3 cellular contexts compared by ENCODE assay signal in genomic region chr10:13302821-13303555, GRCh38.
TF ChIP-seq lines count a peak whose summit lies in the region.

No MANE protein-coding gene starts in this region.

TF ChIP-seq in SK-N-SH, 30 proteins besides CTCF, POLR2A, EP300 and RAD21:
- TF ChIP-seq, protein P1, sequence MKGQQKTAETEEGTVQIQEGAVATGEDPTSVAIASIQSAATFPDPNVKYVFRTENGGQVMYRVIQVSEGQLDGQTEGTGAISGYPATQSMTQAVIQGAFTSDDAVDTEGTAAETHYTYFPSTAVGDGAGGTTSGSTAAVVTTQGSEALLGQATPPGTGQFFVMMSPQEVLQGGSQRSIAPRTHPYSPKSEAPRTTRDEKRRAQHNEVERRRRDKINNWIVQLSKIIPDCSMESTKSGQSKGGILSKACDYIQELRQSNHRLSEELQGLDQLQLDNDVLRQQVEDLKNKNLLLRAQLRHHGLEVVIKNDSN (IDR thresholded peaks at IDR 0.05; ENCODE audit: borderline replicate concordance, low read depth): no peak
- no peak for TF ChIP-seq POLR2AphosphoS5 (IDR thresholded peaks at IDR 0.05; ENCODE audit: low read depth, low read length)
- TF ChIP-seq MXI1 (IDR thresholded peaks at IDR 0.05; ENCODE audit: low read depth, low read length): no peak
- TF ChIP-seq MEF2A (IDR thresholded peaks at IDR 0.05; ENCODE audit: borderline replicate concordance, low read depth): no peak
- no peak for TF ChIP-seq GATA2 (CRISPR knock-in tag; IDR thresholded peaks at IDR 0.05)
- TF ChIP-seq, protein P2, sequence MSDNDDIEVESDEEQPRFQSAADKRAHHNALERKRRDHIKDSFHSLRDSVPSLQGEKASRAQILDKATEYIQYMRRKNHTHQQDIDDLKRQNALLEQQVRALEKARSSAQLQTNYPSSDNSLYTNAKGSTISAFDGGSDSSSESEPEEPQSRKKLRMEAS (IDR thresholded peaks at IDR 0.05; ENCODE audit: low read depth): no peak
- no peak for TF ChIP-seq SMC3 (IDR thresholded peaks at IDR 0.05; ENCODE audit: low read depth, low read length)

TF ChIP-seq in SK-N-SH treated with all-trans-retinoic acid at 6 μM for 48 hours, 23 proteins besides CTCF, POLR2A, EP300 and RAD21 (continued from another document):
- TF ChIP-seq PATZ1 (CRISPR knock-in tag; IDR thresholded peaks at IDR 0.05; ENCODE audit: borderline replicate concordance): no peak
- TF ChIP-seq, protein P3, sequence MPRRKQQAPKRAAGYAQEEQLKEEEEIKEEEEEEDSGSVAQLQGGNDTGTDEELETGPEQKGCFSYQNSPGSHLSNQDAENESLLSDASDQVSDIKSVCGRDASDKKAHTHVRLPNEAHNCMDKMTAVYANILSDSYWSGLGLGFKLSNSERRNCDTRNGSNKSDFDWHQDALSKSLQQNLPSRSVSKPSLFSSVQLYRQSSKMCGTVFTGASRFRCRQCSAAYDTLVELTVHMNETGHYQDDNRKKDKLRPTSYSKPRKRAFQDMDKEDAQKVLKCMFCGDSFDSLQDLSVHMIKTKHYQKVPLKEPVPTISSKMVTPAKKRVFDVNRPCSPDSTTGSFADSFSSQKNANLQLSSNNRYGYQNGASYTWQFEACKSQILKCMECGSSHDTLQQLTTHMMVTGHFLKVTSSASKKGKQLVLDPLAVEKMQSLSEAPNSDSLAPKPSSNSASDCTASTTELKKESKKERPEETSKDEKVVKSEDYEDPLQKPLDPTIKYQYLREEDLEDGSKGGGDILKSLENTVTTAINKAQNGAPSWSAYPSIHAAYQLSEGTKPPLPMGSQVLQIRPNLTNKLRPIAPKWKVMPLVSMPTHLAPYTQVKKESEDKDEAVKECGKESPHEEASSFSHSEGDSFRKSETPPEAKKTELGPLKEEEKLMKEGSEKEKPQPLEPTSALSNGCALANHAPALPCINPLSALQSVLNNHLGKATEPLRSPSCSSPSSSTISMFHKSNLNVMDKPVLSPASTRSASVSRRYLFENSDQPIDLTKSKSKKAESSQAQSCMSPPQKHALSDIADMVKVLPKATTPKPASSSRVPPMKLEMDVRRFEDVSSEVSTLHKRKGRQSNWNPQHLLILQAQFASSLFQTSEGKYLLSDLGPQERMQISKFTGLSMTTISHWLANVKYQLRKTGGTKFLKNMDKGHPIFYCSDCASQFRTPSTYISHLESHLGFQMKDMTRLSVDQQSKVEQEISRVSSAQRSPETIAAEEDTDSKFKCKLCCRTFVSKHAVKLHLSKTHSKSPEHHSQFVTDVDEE (CRISPR knock-in tag; IDR thresholded peaks at IDR 0.05): no peak

TF ChIP-seq in GM12891, 5 proteins besides CTCF, POLR2A, EP300 and RAD21 (continued from another document):
- TF ChIP-seq SPI1 (IDR thresholded peaks at IDR 0.05; ENCODE audit: low read depth, low read length): no peak
TF ChIP-seq in GM12891: peak in this region for 0.
